Comparison of ENCODE assay signal across 1 cellular context in the genomic region with DNA sequence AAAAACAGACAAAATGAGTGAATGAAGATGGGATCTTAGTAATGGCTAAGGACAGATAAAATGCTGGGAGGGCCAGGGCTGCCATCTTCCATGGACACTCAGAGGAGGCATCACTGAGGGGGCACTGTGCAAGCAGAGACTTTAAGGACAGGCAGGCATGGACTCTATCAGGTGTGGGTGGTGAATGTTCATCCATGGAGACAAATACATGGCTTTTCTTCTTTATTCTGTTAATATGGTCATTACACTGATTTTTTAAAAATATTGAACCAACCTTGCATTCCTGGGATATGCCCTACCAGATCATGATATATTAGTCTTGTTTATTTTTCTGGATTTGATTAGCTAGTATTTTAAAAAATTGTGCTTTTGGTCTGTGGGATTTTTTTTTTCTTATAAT.
A peak's percentile ranks its signal among the peaks of the same experiment; 100 is the strongest.
TF ChIP-seq lines count a peak whose summit lies in the region.

No MANE protein-coding gene starts in this region.

TF ChIP-seq in K562, 482 proteins besides CTCF, POLR2A, EP300 and RAD21:
- TF ChIP-seq ELF4 (CRISPR knock-in tag; IDR thresholded peaks at IDR 0.05) (no peak), TEAD4 (IDR thresholded peaks at IDR 0.05; ENCODE audit: low read length) (no peak), TEAD4 (CRISPR knock-in tag; IDR thresholded peaks at IDR 0.05; ENCODE audit: borderline replicate concordance) (no peak), CBX3 (IDR thresholded peaks at IDR 0.05; ENCODE audit: borderline replicate concordance in 1 of 2, low read length in 2 of 2) (peak in 1 of 2 experiments; percentile 87; a peak in 2 of 3 replicates), CBX1 (IDR thresholded peaks at IDR 0.05; ENCODE audit: low read depth) (no peak), PHF20 (IDR thresholded peaks at IDR 0.05; ENCODE audit: partially characterized antibody) (no peak), ZNF778 (CRISPR knock-in tag; IDR thresholded peaks at IDR 0.05) (no peak), KDM1A (IDR thresholded peaks at IDR 0.05) (0 out of 4 replicates have a peak, but pooled peaks of 1 of the 2 experiments have one; percentile 10), CHD2 (IDR thresholded peaks at IDR 0.05; ENCODE audit: low read depth, low read length) (no peak), HDGF (IDR thresholded peaks at IDR 0.05) (no peak), PURB (CRISPR knock-in tag; IDR thresholded peaks at IDR 0.05; ENCODE audit: low read depth) (no peak), MTA1 (IDR thresholded peaks at IDR 0.05; ENCODE audit: borderline replicate concordance) (no peak), ZNF324 (CRISPR knock-in tag; IDR thresholded peaks at IDR 0.05) (peak; percentile 98), TRIM28 (IDR thresholded peaks at IDR 0.05) (peak; percentile 84), SMAD4 (CRISPR knock-in tag; conservative IDR thresholded peaks at IDR 0.05) (no peak), TRIM24 (IDR thresholded peaks at IDR 0.05) (peak; percentile 21 to 34; a peak in 2 of 4 replicates), ZNF384 (IDR thresholded peaks at IDR 0.05; ENCODE audit: low read depth, low read length) (no peak), EWSR1 (IDR thresholded peaks at IDR 0.05; ENCODE audit: borderline replicate concordance, low read depth, partially characterized antibody) (no peak), MCM2 (IDR thresholded peaks at IDR 0.05; ENCODE audit: low read depth) (no peak), ZNF121 (CRISPR knock-in tag; conservative IDR thresholded peaks at IDR 0.05) (no peak), ZFP30 (CRISPR knock-in tag; IDR thresholded peaks at IDR 0.05; ENCODE audit: borderline replicate concordance) (no peak), MED1 (CRISPR knock-in tag; IDR thresholded peaks at IDR 0.05; ENCODE audit: borderline replicate concordance) (no peak), HCFC1 (IDR thresholded peaks at IDR 0.05; ENCODE audit: low read depth, low read length) (no peak), MTF1 (CRISPR knock-in tag; IDR thresholded peaks at IDR 0.05; ENCODE audit: borderline replicate concordance) (no peak), RHOXF2B (CRISPR knock-in tag; conservative IDR thresholded peaks at IDR 0.05) (no peak), SREBF2 (CRISPR knock-in tag; IDR thresholded peaks at IDR 0.05) (no peak), CBX5 (IDR thresholded peaks at IDR 0.05; ENCODE audit: borderline replicate concordance, low read depth) (0 out of 2 replicates have a peak, but pooled peaks have one; percentile 29), FOSL1 (tag; conservative IDR thresholded peaks at IDR 0.05) (no peak), NCOA1 (IDR thresholded peaks at IDR 0.05; ENCODE audit: low read depth) (no peak), ADNP (tag; IDR thresholded peaks at IDR 0.05) (0 out of 2 replicates have a peak, but pooled peaks have one; percentile 39), NFYB (IDR thresholded peaks at IDR 0.05; ENCODE audit: extremely low read depth, insufficient read length) (no peak), CEBPB (tag; IDR thresholded peaks at IDR 0.05) (no peak), NCOA4 (IDR thresholded peaks at IDR 0.05; ENCODE audit: partially characterized antibody) (no peak), MAFG (tag; conservative IDR thresholded peaks at IDR 0.05) (no peak), POLR2AphosphoS2 (IDR thresholded peaks at IDR 0.05; ENCODE audit: low read length) (no peak), PRPF4 (IDR thresholded peaks at IDR 0.05; ENCODE audit: insufficient read depth, low read depth, low read length, poor library complexity, severe bottlenecking) (no peak), CTBP1 (IDR thresholded peaks at IDR 0.05; ENCODE audit: borderline replicate concordance) (no peak)
- TF ChIP-seq, protein P1, sequence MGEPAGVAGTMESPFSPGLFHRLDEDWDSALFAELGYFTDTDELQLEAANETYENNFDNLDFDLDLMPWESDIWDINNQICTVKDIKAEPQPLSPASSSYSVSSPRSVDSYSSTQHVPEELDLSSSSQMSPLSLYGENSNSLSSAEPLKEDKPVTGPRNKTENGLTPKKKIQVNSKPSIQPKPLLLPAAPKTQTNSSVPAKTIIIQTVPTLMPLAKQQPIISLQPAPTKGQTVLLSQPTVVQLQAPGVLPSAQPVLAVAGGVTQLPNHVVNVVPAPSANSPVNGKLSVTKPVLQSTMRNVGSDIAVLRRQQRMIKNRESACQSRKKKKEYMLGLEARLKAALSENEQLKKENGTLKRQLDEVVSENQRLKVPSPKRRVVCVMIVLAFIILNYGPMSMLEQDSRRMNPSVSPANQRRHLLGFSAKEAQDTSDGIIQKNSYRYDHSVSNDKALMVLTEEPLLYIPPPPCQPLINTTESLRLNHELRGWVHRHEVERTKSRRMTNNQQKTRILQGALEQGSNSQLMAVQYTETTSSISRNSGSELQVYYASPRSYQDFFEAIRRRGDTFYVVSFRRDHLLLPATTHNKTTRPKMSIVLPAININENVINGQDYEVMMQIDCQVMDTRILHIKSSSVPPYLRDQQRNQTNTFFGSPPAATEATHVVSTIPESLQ (CRISPR knock-in tag; IDR thresholded peaks at IDR 0.05) = no peak
- TF ChIP-seq, protein P2, sequence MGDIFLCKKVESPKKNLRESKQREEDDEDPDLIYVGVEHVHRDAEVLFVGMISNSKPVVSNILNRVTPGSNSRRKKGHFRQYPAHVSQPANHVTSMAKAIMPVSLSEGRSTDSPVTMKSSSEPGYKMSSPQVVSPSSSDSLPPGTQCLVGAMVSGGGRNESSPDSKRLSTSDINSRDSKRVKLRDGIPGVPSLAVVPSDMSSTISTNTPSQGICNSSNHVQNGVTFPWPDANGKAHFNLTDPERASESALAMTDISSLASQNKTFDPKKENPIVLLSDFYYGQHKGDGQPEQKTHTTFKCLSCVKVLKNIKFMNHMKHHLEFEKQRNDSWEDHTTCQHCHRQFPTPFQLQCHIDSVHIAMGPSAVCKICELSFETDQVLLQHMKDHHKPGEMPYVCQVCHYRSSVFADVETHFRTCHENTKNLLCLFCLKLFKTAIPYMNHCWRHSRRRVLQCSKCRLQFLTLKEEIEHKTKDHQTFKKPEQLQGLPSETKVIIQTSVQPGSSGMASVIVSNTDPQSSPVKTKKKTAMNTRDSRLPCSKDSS (IDR thresholded peaks at IDR 0.05; ENCODE audit: low read depth, partially characterized antibody) = peak; percentile 59
- TF ChIP-seq, protein P3, sequence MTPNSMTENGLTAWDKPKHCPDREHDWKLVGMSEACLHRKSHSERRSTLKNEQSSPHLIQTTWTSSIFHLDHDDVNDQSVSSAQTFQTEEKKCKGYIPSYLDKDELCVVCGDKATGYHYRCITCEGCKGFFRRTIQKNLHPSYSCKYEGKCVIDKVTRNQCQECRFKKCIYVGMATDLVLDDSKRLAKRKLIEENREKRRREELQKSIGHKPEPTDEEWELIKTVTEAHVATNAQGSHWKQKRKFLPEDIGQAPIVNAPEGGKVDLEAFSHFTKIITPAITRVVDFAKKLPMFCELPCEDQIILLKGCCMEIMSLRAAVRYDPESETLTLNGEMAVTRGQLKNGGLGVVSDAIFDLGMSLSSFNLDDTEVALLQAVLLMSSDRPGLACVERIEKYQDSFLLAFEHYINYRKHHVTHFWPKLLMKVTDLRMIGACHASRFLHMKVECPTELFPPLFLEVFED (CRISPR knock-in tag; conservative IDR thresholded peaks at IDR 0.05) = no peak
- TF ChIP-seq, protein P4, sequence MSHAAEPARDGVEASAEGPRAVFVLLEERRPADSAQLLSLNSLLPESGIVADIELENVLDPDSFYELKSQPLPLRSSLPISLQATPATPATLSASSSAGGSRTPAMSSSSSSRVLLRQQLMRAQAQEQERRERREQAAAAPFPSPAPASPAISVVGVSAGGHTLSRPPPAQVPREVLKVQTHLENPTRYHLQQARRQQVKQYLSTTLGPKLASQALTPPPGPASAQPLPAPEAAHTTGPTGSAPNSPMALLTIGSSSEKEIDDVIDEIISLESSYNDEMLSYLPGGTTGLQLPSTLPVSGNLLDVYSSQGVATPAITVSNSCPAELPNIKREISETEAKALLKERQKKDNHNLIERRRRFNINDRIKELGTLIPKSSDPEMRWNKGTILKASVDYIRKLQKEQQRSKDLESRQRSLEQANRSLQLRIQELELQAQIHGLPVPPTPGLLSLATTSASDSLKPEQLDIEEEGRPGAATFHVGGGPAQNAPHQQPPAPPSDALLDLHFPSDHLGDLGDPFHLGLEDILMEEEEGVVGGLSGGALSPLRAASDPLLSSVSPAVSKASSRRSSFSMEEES (CRISPR knock-in tag; IDR thresholded peaks at IDR 0.05) = no peak
- TF ChIP-seq, protein P5, sequence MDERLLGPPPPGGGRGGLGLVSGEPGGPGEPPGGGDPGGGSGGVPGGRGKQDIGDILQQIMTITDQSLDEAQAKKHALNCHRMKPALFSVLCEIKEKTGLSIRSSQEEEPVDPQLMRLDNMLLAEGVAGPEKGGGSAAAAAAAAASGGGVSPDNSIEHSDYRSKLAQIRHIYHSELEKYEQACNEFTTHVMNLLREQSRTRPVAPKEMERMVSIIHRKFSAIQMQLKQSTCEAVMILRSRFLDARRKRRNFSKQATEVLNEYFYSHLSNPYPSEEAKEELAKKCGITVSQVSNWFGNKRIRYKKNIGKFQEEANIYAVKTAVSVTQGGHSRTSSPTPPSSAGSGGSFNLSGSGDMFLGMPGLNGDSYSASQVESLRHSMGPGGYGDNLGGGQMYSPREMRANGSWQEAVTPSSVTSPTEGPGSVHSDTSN (CRISPR knock-in tag; IDR thresholded peaks at IDR 0.05; ENCODE audit: low read depth) = no peak
- TF ChIP-seq, protein P5 (tag; conservative IDR thresholded peaks at IDR 0.05; ENCODE audit: low read depth) = no peak
- TF ChIP-seq, protein P6, sequence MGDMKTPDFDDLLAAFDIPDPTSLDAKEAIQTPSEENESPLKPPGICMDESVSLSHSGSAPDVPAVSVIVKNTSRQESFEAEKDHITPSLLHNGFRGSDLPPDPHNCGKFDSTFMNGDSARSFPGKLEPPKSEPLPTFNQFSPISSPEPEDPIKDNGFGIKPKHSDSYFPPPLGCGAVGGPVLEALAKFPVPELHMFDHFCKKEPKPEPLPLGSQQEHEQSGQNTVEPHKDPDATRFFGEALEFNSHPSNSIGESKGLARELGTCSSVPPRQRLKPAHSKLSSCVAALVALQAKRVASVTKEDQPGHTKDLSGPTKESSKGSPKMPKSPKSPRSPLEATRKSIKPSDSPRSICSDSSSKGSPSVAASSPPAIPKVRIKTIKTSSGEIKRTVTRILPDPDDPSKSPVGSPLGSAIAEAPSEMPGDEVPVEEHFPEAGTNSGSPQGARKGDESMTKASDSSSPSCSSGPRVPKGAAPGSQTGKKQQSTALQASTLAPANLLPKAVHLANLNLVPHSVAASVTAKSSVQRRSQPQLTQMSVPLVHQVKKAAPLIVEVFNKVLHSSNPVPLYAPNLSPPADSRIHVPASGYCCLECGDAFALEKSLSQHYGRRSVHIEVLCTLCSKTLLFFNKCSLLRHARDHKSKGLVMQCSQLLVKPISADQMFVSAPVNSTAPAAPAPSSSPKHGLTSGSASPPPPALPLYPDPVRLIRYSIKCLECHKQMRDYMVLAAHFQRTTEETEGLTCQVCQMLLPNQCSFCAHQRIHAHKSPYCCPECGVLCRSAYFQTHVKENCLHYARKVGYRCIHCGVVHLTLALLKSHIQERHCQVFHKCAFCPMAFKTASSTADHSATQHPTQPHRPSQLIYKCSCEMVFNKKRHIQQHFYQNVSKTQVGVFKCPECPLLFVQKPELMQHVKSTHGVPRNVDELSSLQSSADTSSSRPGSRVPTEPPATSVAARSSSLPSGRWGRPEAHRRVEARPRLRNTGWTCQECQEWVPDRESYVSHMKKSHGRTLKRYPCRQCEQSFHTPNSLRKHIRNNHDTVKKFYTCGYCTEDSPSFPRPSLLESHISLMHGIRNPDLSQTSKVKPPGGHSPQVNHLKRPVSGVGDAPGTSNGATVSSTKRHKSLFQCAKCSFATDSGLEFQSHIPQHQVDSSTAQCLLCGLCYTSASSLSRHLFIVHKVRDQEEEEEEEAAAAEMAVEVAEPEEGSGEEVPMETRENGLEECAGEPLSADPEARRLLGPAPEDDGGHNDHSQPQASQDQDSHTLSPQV (IDR thresholded peaks at IDR 0.05) = no peak
- TF ChIP-seq, protein P7, sequence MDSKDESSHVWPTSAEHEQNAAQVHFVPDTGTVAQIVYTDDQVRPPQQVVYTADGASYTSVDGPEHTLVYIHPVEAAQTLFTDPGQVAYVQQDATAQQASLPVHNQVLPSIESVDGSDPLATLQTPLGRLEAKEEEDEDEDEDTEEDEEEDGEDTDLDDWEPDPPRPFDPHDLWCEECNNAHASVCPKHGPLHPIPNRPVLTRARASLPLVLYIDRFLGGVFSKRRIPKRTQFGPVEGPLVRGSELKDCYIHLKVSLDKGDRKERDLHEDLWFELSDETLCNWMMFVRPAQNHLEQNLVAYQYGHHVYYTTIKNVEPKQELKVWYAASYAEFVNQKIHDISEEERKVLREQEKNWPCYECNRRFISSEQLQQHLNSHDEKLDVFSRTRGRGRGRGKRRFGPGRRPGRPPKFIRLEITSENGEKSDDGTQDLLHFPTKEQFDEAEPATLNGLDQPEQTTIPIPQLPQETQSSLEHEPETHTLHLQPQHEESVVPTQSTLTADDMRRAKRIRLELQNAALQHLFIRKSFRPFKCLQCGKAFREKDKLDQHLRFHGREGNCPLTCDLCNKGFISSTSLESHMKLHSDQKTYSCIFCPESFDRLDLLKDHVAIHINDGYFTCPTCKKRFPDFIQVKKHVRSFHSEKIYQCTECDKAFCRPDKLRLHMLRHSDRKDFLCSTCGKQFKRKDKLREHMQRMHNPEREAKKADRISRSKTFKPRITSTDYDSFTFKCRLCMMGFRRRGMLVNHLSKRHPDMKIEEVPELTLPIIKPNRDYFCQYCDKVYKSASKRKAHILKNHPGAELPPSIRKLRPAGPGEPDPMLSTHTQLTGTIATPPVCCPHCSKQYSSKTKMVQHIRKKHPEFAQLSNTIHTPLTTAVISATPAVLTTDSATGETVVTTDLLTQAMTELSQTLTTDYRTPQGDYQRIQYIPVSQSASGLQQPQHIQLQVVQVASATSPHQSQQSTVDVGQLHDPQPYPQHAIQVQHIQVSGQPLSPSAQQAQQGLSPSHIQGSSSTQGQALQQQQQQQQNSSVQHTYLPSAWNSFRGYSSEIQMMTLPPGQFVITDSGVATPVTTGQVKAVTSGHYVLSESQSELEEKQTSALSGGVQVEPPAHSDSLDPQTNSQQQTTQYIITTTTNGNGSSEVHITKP (IDR thresholded peaks at IDR 0.05; ENCODE audit: partially characterized antibody) = no peak
